In genomic region chr12:1203735-1204019, GRCh38 we compare ENCODE assay signal across 16 cellular contexts.
DNase-seq lines count a peak whose midpoint lies in the region; ATAC-seq and TF ChIP-seq lines count a peak whose summit lies in the region.
"Had no signal": no experiment of that assay in that cellular context is flagged by ENCODE, and none has a peak within 500 bp of the region (broad histone marks: within the 10 kb centered on the region; RNA-seq: fewer than 3 reads in every experiment).

No MANE protein-coding gene starts in this region.

- TF ChIP-seq POLR2A in spleen (IDR thresholded peaks at IDR 0.05): no peak

- H3K27ac ChIP-seq in SK-N-MC: peak overlapping the region; percentile 21; the same call in 1 of the 2 replicates
- H3K27ac ChIP-seq in foreskin keratinocyte: peak overlapping the region; percentile 70
- H3K27ac ChIP-seq in spleen: peak overlapping the region in 7 of 8 donors; percentile 79 to 88 (median 84)
- H3K27ac ChIP-seq: 22Rv1, HL-60 had no signal

- H3K36me3 ChIP-seq in SK-N-MC (ENCODE audit: insufficient read depth, low read length) (peaks cover 2% of the 10 kb centered on the region; the same call in 1 of the 2 replicates), spleen (peaks cover 0 to 10% (median under 1%) of the 10 kb centered on the region in 6 donors)

- peak overlapping the region; percentile 14 for H3K9ac ChIP-seq in SK-N-MC (ENCODE audit: insufficient read length)

- H3K4me3 ChIP-seq in SK-N-MC (no peak overlapping the region), spleen (peak overlapping the region in 1 of 8 donors; percentile 7)

- intact Hi-C loops in spleen (cut with DNase I; ENCODE audit: low total_unique reads): no loop called here

- DNase-seq in NCI-H146 (lab: John Stamatoyannopoulos, UW) (peak; percentile 2), NCI-H146 treated with DMSO at 0.1 percent for 48 hours (lab: John Stamatoyannopoulos, UW; ENCODE audit: unreplicated experiment) (no peak), SK-N-MC (ENCODE audit: low read depth, low spot score) (peak; percentile 12), foreskin keratinocyte (no peak), spleen (no peak), anterior cingulate cortex (lab: John Stamatoyannopoulos, UW) (no peak), GM20000 (ENCODE audit: low spot score) (no peak)
- DNase-seq: activated CD4-positive, alpha-beta T cell treated with anti-CD3 and anti-CD28 coated beads, Interleukin-2, amount 10 ng/mL, durations not matched to agents 7 days and 5 days; activated T-cell treated with anti-CD3 and anti-CD28 coated beads, Interleukin-2, amount 50 U/mL, for 24 hours; caudate nucleus; CD8-positive, alpha-beta memory T cell; kidney; NCI-H1436 treated with DMSO at 0.1 percent for 48 hours had no signal

- H3K4me1 ChIP-seq in foreskin keratinocyte: peaks cover 23% of the 10 kb centered on the region
- H3K4me1 ChIP-seq in spleen: peaks cover 10 to 58% (median 38%) of the 10 kb centered on the region in 6 donors

- H3K9me3 ChIP-seq in SK-N-MC (ENCODE audit: low read depth, low read length) (no peaks in the 10 kb centered on the region), spleen (peaks cover 0 to 8% (median 6%) of the 10 kb centered on the region in 8 donors)

- TF ChIP-seq CTCF in foreskin keratinocyte (conservative IDR thresholded peaks at IDR 0.05): no peak
- TF ChIP-seq CTCF in spleen (IDR thresholded peaks at IDR 0.05 in 8 of 11, conservative IDR thresholded peaks at IDR 0.05 in 3 of 11): no peak
- TF ChIP-seq CTCF in GM20000 (IDR thresholded peaks at IDR 0.05; ENCODE audit: extremely low read depth, missing control alignments): no peak

- H3K27me3 ChIP-seq in foreskin keratinocyte (no peaks in the 10 kb centered on the region), spleen (replicated peaks in 1 of 7) (no peaks in the 10 kb centered on the region)

- ATAC-seq in foreskin keratinocyte (no peak), HG03442 (IDR thresholded peaks at IDR 0.05; ENCODE audit: unreplicated experiment) (no peak)

Comparison
In these comparisons a context has a peak if more than half of its experiments do, and no peak if none do; other contexts are left out.
1. DNase-seq: peak in NCI-H146 (single experiment) and SK-N-MC (single experiment); none in NCI-H146 treated with DMSO at 0.1 percent for 48 hours (single experiment), foreskin keratinocyte (0 of 2), spleen (single experiment), anterior cingulate cortex (0 of 58) and GM20000 (single experiment).
2. H3K27ac ChIP-seq: peak in every context shown above with its lines; median percentile 84 in spleen; 70 in foreskin keratinocyte; 21 in SK-N-MC.